ENCODE assay signal across 8 cellular contexts in the genomic region with DNA sequence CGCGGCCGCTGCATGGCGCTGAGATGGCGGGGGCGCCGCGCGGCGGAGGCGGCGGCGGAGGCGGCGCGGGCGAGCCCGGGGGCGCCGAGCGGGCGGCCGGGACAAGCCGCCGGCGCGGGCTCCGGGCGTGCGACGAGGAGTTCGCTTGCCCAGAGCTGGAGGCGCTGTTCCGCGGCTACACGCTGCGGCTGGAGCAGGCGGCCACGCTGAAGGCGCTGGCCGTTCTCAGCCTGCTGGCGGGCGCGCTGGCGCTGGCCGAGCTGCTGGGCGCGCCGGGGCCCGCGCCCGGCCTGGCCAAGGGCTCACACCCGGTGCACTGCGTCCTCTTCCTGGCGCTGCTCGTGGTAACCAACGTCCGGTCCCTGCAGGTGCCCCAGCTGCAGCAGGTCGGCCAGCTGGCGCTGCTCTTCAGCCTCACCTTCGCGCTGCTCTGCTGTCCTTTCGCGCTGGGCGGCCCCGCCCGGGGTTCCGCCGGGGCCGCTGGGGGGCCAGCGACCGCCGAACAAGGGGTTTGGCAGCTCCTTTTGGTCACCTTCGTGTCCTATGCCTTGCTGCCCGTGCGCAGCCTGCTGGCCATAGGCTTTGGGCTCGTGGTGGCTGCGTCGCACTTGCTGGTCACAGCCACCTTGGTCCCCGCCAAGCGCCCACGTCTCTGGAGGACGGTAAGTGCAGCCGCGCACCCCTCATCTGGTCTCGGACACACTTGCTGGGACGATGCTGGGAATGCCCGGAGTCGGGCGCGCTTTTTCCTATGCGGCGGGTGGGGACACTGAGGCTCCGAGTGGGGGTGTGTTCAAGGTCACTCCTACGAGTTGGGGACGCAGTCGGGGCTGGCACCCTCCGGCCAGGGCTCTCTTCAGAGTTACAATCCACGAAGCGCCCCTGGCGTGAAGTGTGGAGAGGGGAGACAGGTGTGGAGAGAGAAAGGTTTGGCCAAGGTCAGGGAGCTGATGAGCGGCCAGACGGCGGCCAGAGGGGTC. TPM values are rescaled to one million over a fixed set of nuclear protein-coding genes. Genes with fewer than 3 reads are reported as not detected.
A peak's percentile ranks its signal among the peaks of the same experiment; 100 is the strongest.
DNase-seq lines count a peak whose midpoint lies in the region; ATAC-seq and TF ChIP-seq lines count a peak whose summit lies in the region.

No MANE protein-coding gene starts in this region.

- H3K4me1 Mint-ChIP-seq in HFFc6 (ENCODE audit: low read depth): no peaks in the 10 kb centered on the region

- no peak overlapping the region for H3K4me3 Mint-ChIP-seq in HFFc6

- peak; percentile 51 for DNase-seq in Daoy (ENCODE audit: low read depth)
- DNase-seq in H4 (ENCODE audit: low spot score): peak; percentile 63
- DNase-seq in RWPE1 (ENCODE audit: low spot score): peak; percentile 32
- DNase-seq in myocyte (ENCODE audit: low read depth): peak; percentile 62
- no peak for DNase-seq in HFFc6

- H3K9me3 Mint-ChIP-seq in HFFc6: no peaks in the 10 kb centered on the region

- peaks cover 32% of the 10 kb centered on the region for H3K27me3 Mint-ChIP-seq in HFFc6 (ENCODE audit: insufficient read depth)

- peak; percentile 18; the same call in 1 of the 2 replicates for TF ChIP-seq CTCF in RWPE1 (conservative IDR thresholded peaks at IDR 0.05; ENCODE audit: low read depth)
- no peak for TF ChIP-seq CTCF in HFFc6 (IDR thresholded peaks at IDR 0.05)

- no peak overlapping the region for H3K27ac Mint-ChIP-seq in HFFc6

- H3K36me3 Mint-ChIP-seq in HFFc6 (ENCODE audit: low read depth): no peaks in the 10 kb centered on the region

- CTCF ChIA-PET in RWPE1 (lab: Yijun Ruan, JAX): interaction anchor here (1.1 kb wide), 1 partner anchor 89 kb away, joined by 3 read pairs; no protein-coding TSS in a partner anchor

- ATAC-seq in esophagus mucosa: peak; percentile 44
- no peak for ATAC-seq in GM19324 (IDR thresholded peaks at IDR 0.05; ENCODE audit: low FRiP score, unreplicated experiment)
- no peak for ATAC-seq in HG03039 (IDR thresholded peaks at IDR 0.05; ENCODE audit: unreplicated experiment)

- no peak overlapping the region for H3K27ac ChIP-seq in RWPE1

- POLR2A ChIA-PET in RWPE1 (lab: Yijun Ruan, JAX; ENCODE audit: low non-redundant PET): no interaction called here

RNA-seq across cellular contexts. Expression of a gene that starts 0.6 kb away (rescaled TPM):
- total RNA-seq in Daoy (2014; rRNA removed; shearing (Covaris generic)): 0.34 and 0.80 TPM in 2 replicates
- 1.6 and 2.3 TPM in 2 replicates for total RNA-seq in H4 (2014; rRNA removed; shearing (Covaris generic))
- 0.40 TPM for total RNA-seq in esophagus mucosa
- 0.40 and 0.62 TPM in 2 replicates for total RNA-seq in myocyte
- polyA plus RNA-seq in myocyte (2012): 0.67 TPM
- under 1 TPM in 1 of 6 experiments, not detected in 5; 0.20 TPM for total RNA-seq in HFFc6 (2021; fragmentation: NEBNext Ultra II Directional; extraction: Animal tissue kit (Norgen Biotek cat#: 25700))
